Comparison of ENCODE assay signal across 2 cellular contexts in the genomic region with DNA sequence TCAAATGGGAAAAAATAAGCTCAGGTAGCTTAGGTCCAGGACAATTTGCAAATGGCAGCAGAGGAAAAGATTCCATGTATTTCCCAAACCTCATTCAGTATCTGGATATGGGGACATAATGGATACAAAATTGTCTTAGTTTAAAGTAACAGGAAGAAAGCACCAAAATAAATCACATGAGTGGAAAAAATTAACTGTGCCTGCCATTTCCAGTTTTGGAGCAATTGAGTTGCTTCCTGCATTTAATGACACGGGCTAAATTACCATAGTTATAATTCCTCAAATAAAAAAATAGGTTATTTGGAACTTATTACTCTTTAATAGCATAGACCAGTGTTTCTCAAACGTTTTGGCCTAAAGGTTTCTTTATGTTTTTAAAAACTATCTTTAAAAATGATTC.
TF ChIP-seq lines count a peak whose summit lies in the region.

No MANE protein-coding gene starts in this region.

TF ChIP-seq in HCT116, 20 proteins besides CTCF, POLR2A, EP300 and RAD21 (continued from another document):
- TF ChIP-seq, protein P1, sequence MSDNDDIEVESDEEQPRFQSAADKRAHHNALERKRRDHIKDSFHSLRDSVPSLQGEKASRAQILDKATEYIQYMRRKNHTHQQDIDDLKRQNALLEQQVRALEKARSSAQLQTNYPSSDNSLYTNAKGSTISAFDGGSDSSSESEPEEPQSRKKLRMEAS (IDR thresholded peaks at IDR 0.05), result no peak
- TF ChIP-seq TCF7L2 (IDR thresholded peaks at IDR 0.05; ENCODE audit: borderline replicate concordance, extremely low read depth, insufficient read depth, insufficient read length), result no peak
- TF ChIP-seq SRF (IDR thresholded peaks at IDR 0.05; ENCODE audit: low read depth), result no peak
- TF ChIP-seq, protein P2, sequence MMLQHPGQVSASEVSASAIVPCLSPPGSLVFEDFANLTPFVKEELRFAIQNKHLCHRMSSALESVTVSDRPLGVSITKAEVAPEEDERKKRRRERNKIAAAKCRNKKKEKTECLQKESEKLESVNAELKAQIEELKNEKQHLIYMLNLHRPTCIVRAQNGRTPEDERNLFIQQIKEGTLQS (IDR thresholded peaks at IDR 0.05), result no peak
- TF ChIP-seq EZH2 (IDR thresholded peaks at IDR 0.05), result no peak
- no peak for TF ChIP-seq JUND (IDR thresholded peaks at IDR 0.05)
- no peak for TF ChIP-seq SIN3A (IDR thresholded peaks at IDR 0.05; ENCODE audit: low read depth)
- TF ChIP-seq ELF1 (IDR thresholded peaks at IDR 0.05; ENCODE audit: borderline replicate concordance, low read depth), result no peak
- TF ChIP-seq POLR2AphosphoS5 (IDR thresholded peaks at IDR 0.05; ENCODE audit: low read depth, low read length), result no peak
- TF ChIP-seq ZFX (IDR thresholded peaks at IDR 0.05), result no peak
- TF ChIP-seq FOSL1 (IDR thresholded peaks at IDR 0.05; ENCODE audit: low read depth), result no peak
- TF ChIP-seq CBX3 (IDR thresholded peaks at IDR 0.05; ENCODE audit: low read depth), result no peak
- TF ChIP-seq, protein P3, sequence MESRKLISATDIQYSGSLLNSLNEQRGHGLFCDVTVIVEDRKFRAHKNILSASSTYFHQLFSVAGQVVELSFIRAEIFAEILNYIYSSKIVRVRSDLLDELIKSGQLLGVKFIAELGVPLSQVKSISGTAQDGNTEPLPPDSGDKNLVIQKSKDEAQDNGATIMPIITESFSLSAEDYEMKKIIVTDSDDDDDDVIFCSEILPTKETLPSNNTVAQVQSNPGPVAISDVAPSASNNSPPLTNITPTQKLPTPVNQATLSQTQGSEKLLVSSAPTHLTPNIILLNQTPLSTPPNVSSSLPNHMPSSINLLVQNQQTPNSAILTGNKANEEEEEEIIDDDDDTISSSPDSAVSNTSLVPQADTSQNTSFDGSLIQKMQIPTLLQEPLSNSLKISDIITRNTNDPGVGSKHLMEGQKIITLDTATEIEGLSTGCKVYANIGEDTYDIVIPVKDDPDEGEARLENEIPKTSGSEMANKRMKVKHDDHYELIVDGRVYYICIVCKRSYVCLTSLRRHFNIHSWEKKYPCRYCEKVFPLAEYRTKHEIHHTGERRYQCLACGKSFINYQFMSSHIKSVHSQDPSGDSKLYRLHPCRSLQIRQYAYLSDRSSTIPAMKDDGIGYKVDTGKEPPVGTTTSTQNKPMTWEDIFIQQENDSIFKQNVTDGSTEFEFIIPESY (IDR thresholded peaks at IDR 0.05; ENCODE audit: extremely low read depth, insufficient replicate concordance, low read length), result no peak
- TF ChIP-seq EZH2phosphoT487 (IDR thresholded peaks at IDR 0.05; ENCODE audit: borderline replicate concordance), result no peak
TF ChIP-seq in HCT116: peak in this region for 0.

TF ChIP-seq in neural cell, 6 proteins besides CTCF, POLR2A, EP300 and RAD21:
- TF ChIP-seq, protein P4, sequence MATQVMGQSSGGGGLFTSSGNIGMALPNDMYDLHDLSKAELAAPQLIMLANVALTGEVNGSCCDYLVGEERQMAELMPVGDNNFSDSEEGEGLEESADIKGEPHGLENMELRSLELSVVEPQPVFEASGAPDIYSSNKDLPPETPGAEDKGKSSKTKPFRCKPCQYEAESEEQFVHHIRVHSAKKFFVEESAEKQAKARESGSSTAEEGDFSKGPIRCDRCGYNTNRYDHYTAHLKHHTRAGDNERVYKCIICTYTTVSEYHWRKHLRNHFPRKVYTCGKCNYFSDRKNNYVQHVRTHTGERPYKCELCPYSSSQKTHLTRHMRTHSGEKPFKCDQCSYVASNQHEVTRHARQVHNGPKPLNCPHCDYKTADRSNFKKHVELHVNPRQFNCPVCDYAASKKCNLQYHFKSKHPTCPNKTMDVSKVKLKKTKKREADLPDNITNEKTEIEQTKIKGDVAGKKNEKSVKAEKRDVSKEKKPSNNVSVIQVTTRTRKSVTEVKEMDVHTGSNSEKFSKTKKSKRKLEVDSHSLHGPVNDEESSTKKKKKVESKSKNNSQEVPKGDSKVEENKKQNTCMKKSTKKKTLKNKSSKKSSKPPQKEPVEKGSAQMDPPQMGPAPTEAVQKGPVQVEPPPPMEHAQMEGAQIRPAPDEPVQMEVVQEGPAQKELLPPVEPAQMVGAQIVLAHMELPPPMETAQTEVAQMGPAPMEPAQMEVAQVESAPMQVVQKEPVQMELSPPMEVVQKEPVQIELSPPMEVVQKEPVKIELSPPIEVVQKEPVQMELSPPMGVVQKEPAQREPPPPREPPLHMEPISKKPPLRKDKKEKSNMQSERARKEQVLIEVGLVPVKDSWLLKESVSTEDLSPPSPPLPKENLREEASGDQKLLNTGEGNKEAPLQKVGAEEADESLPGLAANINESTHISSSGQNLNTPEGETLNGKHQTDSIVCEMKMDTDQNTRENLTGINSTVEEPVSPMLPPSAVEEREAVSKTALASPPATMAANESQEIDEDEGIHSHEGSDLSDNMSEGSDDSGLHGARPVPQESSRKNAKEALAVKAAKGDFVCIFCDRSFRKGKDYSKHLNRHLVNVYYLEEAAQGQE (IDR thresholded peaks at IDR 0.05; ENCODE audit: borderline replicate concordance), result no peak
- TF ChIP-seq SMC3 (conservative IDR thresholded peaks at IDR 0.05; ENCODE audit: poor library complexity), result no peak
- TF ChIP-seq POLR2AphosphoS5 (IDR thresholded peaks at IDR 0.05), result no peak
- no peak for TF ChIP-seq EZH2 (IDR thresholded peaks at IDR 0.05; ENCODE audit: borderline replicate concordance, insufficient read depth, low read length, poor library complexity, severe bottlenecking)
- TF ChIP-seq MXI1 (conservative IDR thresholded peaks at IDR 0.05; ENCODE audit: poor library complexity, severe bottlenecking), result no peak
- TF ChIP-seq TAF1 (IDR thresholded peaks at IDR 0.05; ENCODE audit: low read depth), result no peak
